9 cellular contexts compared by ENCODE assay signal in the genomic region with DNA sequence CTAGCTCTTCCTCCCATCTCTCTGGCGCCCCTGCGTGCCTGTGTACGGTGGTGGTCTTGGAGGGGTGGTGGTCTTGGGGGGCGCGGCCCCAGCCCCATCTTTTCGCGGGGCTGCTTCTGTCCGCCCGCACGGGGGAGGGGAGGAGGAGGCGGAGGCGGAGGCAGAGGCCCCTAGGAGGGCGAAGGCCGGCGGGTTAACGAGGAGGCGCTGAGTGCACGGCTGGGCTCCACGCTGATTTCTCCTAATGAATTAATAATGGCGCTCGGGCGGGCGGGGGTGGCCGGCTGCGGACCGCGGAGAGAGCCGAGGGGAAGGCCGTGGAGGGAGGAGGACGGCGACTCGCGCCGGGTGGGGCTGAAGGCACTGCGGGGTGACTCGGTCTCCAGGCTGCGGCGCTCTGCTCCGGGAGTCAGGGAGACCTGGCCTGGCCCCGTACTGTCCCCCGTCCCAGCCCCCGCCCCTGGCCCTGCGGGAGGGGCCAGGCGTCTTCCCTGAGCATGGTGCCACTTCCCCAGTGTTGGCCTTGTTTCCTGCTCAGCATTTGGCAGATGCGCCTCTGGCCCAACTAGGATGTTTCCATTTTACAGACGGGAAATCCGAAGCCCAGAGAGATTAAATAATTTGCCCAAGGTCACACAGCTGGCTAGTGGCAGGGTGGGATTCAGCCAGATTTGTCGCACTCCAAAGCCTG. TPM values are rescaled to one million over a fixed set of nuclear protein-coding genes. Genes with fewer than 3 reads are reported as not detected.
A peak's percentile ranks its signal among the peaks of the same experiment; 100 is the strongest.
DNase-seq lines count a peak whose midpoint lies in the region; ATAC-seq and TF ChIP-seq lines count a peak whose summit lies in the region.
"Had no signal": no experiment of that assay in that cellular context is flagged by ENCODE, and none has a peak within 500 bp of the region (broad histone marks: within the 10 kb centered on the region; RNA-seq: fewer than 3 reads in every experiment).

No MANE protein-coding gene starts in this region.

- no peak for TF ChIP-seq CTCF in body of pancreas (IDR thresholded peaks at IDR 0.05)
- no peak for TF ChIP-seq CTCF in GM20000 (IDR thresholded peaks at IDR 0.05; ENCODE audit: extremely low read depth, missing control alignments)

- peaks cover 20% of the 10 kb centered on the region for H3K4me1 Mint-ChIP-seq in stimulated activated effector memory CD8-positive, alpha-beta T cell treated with anti-CD3 and anti-CD28 coated beads, Interleukin-12 subunit alpha, Interleukin-12 subunit beta, amount 100 ng/mL, for 72 hours

- peaks cover 0 to 7% of the 10 kb centered on the region in 2 donors for H3K27me3 ChIP-seq in body of pancreas

- H3K4me1 ChIP-seq in body of pancreas: peaks cover 17% of the 10 kb centered on the region

- intact Hi-C loops in body of pancreas (cut with DNase I): no loop called here

- no peaks in the 10 kb centered on the region for H3K9me3 Mint-ChIP-seq in stimulated activated effector memory CD8-positive, alpha-beta T cell treated with anti-CD3 and anti-CD28 coated beads, Interleukin-12 subunit alpha, Interleukin-12 subunit beta, amount 100 ng/mL, for 72 hours

- no peak for TF ChIP-seq POLR2A in body of pancreas (IDR thresholded peaks at IDR 0.05)

- H3K27ac ChIP-seq in body of pancreas: no peak overlapping the region
- H3K27ac ChIP-seq: KMS-11 had no signal

- WGBS in body of pancreas, 2 donors: 2 to 8% methylated on average over 18 to 43 of the region's 48 CpGs

- DNase-seq in CD1c-positive myeloid dendritic cell (ENCODE audit: extremely low spot score): peak; percentile 34
- DNase-seq in HuH-7.5 (ENCODE audit: low spot score): peak; percentile 68
- peak in 2 of 4 donors; percentile 38 to 39 for DNase-seq in body of pancreas
- DNase-seq in islet precursor cell: peak; percentile 84
- peak in 1 of 2 donors; percentile 55 for DNase-seq in stimulated activated effector memory CD8-positive, alpha-beta T cell treated with anti-CD3 and anti-CD28 coated beads, Interleukin-12 subunit alpha, Interleukin-12 subunit beta, amount 100 ng/mL, for 72 hours (ENCODE audit: low spot score in 2 of 2)
- DNase-seq in NCI-H526 (lab: John Stamatoyannopoulos, UW): no peak
- DNase-seq in GM20000 (ENCODE audit: low spot score): no peak

- H3K36me3 Mint-ChIP-seq in stimulated activated effector memory CD8-positive, alpha-beta T cell treated with anti-CD3 and anti-CD28 coated beads, Interleukin-12 subunit alpha, Interleukin-12 subunit beta, amount 100 ng/mL, for 72 hours: no peaks in the 10 kb centered on the region

- peak overlapping the region; percentile 63 for H3K4me3 Mint-ChIP-seq in stimulated activated effector memory CD8-positive, alpha-beta T cell treated with anti-CD3 and anti-CD28 coated beads, Interleukin-12 subunit alpha, Interleukin-12 subunit beta, amount 100 ng/mL, for 72 hours

- H3K9me3 ChIP-seq in body of pancreas: no peaks in the 10 kb centered on the region

- peak overlapping the region in 1 of 2 donors; percentile 22 for H3K4me3 ChIP-seq in body of pancreas

- peak overlapping the region; percentile 57 for H3K27ac Mint-ChIP-seq in stimulated activated effector memory CD8-positive, alpha-beta T cell treated with anti-CD3 and anti-CD28 coated beads, Interleukin-12 subunit alpha, Interleukin-12 subunit beta, amount 100 ng/mL, for 72 hours

- ATAC-seq in body of pancreas (peak; percentile 36), GM18909 (IDR thresholded peaks at IDR 0.05; ENCODE audit: poor library complexity, unreplicated experiment) (no peak)
- peak; percentile 23 for ATAC-seq in stimulated activated effector memory CD8-positive, alpha-beta T cell treated with anti-CD3 and anti-CD28 coated beads, Interleukin-12 subunit alpha, Interleukin-12 subunit beta, amount 100 ng/mL, for 72 hours

- H3K36me3 ChIP-seq in body of pancreas (replicated peaks in 1 of 2; ENCODE audit: insufficient read depth in 1 of 2, low read depth in 2 of 2): no peaks in the 10 kb centered on the region

RNA-seq across cellular contexts. Expression of a gene that starts 6.0 kb away (rescaled TPM):
- 1 to 10 TPM; 1.6 TPM for total RNA-seq in body of pancreas

Comparison
In these comparisons a context has a peak if more than half of its experiments do, and no peak if none do; other contexts are left out.
1. DNase-seq: peak in CD1c-positive myeloid dendritic cell (single experiment), HuH-7.5 (single experiment) and islet precursor cell (single experiment); none in NCI-H526 (0 of 2) and GM20000 (single experiment).